Comparison of ENCODE assay signal across 8 cellular contexts in the genomic region with DNA sequence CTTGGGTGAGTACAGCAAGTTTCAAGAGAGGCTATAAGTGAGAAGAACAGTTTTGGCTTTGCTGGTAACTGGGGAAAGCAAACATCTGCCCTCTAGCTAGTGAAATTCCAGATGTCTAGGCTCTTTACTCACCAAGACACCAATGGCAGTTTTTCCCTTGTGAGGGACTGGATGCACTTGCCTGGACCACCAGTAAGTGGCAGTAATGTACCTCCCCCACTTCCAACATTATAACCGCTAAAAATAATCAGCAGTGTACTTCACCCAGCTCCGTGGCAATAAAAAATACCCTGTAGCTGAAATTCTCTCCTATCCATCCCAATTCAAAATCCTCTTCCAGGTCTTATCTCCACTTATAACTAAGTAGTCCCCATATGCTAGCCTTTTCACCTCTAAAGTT.
DNase-seq lines count a peak whose midpoint lies in the region; ATAC-seq, FAIRE-seq and TF ChIP-seq lines count a peak whose summit lies in the region.

No MANE protein-coding gene starts in this region.

- H3K4me1 ChIP-seq in NT2/D1 (ENCODE audit: insufficient read depth, insufficient read length) (no peaks in the 10 kb centered on the region), H1 (replicated peaks in 1 of 4; ENCODE audit: control insufficient read depth in 3 of 4, insufficient read depth in 4 of 4, low read length in 3 of 4) (no peaks in the 10 kb centered on the region)

- peaks cover 15% of the 10 kb centered on the region for H3K4me1 Mint-ChIP-seq in mesothelial cell of epicardium

- H2AFZ ChIP-seq in H1 (ENCODE audit: low read length): no peak overlapping the region

- no peaks in the 10 kb centered on the region for H3K23me2 ChIP-seq in H1 (ENCODE audit: low read depth, low read length)

- H3K9ac ChIP-seq in NT2/D1 (ENCODE audit: insufficient read length, low read depth): no peak overlapping the region
- H3K9ac ChIP-seq in H1 (replicated peaks in 1 of 4; ENCODE audit: extremely low read depth in 1 of 4, low read depth in 3 of 4, low read length in 3 of 4): no peak overlapping the region

- TF ChIP-seq CTCF in 22Rv1 (IDR thresholded peaks at IDR 0.05): peak; percentile 78
- TF ChIP-seq CTCF in H1 (IDR thresholded peaks at IDR 0.05; ENCODE audit: control extremely low read depth in 1 of 3, insufficient read depth in 1 of 3, low read depth in 1 of 3, low read length in 3 of 3): peak; percentile 62 to 88 (median 72)
- peak; percentile 59 for TF ChIP-seq CTCF in mesothelial cell of epicardium (IDR thresholded peaks at IDR 0.05; ENCODE audit: unreplicated experiment)

- no peak overlapping the region for H2BK20ac ChIP-seq in H1 (ENCODE audit: low read length)

- H3K9me3 ChIP-seq in NT2/D1 (ENCODE audit: insufficient read depth, low read length) (no peaks in the 10 kb centered on the region), H1 (ENCODE audit: insufficient read depth in 2 of 2, low read depth in 1 of 2, low read length in 1 of 2) (0 out of 4 replicates have a peak, but pooled peaks cover 0 to 2% of the 10 kb centered on the region in 2 experiments)

- no peaks in the 10 kb centered on the region for H3K27me3 Mint-ChIP-seq in mesothelial cell of epicardium (ENCODE audit: low read depth)

- peak; percentile 84 for ATAC-seq in HG02852 (IDR thresholded peaks at IDR 0.05; ENCODE audit: unreplicated experiment)

- TF ChIP-seq POLR2A in H1 (IDR thresholded peaks at IDR 0.05; ENCODE audit: control extremely low read depth in 1 of 2, low read depth in 2 of 2, low read length in 2 of 2): no peak

- peak; percentile 73 for FAIRE-seq in H1 (lab: Jason Lieb, UNC)

- no peak overlapping the region for H4K5ac ChIP-seq in H1 (ENCODE audit: insufficient read length, low read depth, low read length)

- CTCF ChIA-PET in H1 (lab: Charles Lee; ENCODE audit: partially characterized antibody): interaction anchor here (0.5 to 4.2 kb wide), 31 partner anchors 8 to 610 kb away, joined by 3 to 20 read pairs (median 3); no protein-coding TSS in a partner anchor

- no peaks in the 10 kb centered on the region for H3K79me1 ChIP-seq in H1 (ENCODE audit: low read depth, low read length)

- H3K56ac ChIP-seq in H1 (replicated peaks; ENCODE audit: insufficient read length, low read depth, low read length): no peak overlapping the region

- WGBS in H1 (ENCODE audit: extremely low coverage in 1 of 2, insufficient coverage in 1 of 2, insufficient read length in 1 of 2, insufficient replicate concordance in 2 of 2, low coverage in 1 of 2, low lambda C conversion rate in 2 of 2, missing lambda C conversion rate in 1 of 2), 2 experiments: 27% methylated on average over 2 of the region's 2 CpGs; no CpG with 5 or more reads in 1 of the 2 experiments

- no peak overlapping the region for H3K27ac ChIP-seq in 22Rv1
- H3K27ac ChIP-seq in H1 (ENCODE audit: low read depth, low read length): no peak overlapping the region

- H4K91ac ChIP-seq in H1 (replicated peaks; ENCODE audit: insufficient read length, low read length): no peak overlapping the region

- DNase-seq in GM04504 (ENCODE audit: low read depth) (peak; percentile 70), NT2/D1 (ENCODE audit: low read depth, low spot score) (peak; percentile 33), H1 (ENCODE audit: low read depth in 1 of 2, low spot score in 2 of 2) (peak; percentile 15 to 53), mesothelial cell of epicardium (ENCODE audit: low spot score in 2 of 2, unreplicated experiment in 2 of 2) (no peak), GOT3 (lab: John Stamatoyannopoulos, UW) (no peak)
- DNase-seq in stimulated activated naive CD4-positive, alpha-beta T cell treated with Interleukin-2 at 50 U/mL for 16 hours (lab: John Stamatoyannopoulos, UW): no peak

- POLR2A ChIA-PET in H1 (lab: Charles Lee; ENCODE audit: partially characterized antibody): no interaction called here

- no peaks in the 10 kb centered on the region for H3K36me3 Mint-ChIP-seq in mesothelial cell of epicardium

- H3K79me2 ChIP-seq in H1 (ENCODE audit: control insufficient read depth in 1 of 2, insufficient read depth in 2 of 2, low read length in 2 of 2): no peaks in the 10 kb centered on the region

- H3K4ac ChIP-seq in H1 (replicated peaks; ENCODE audit: insufficient read length, low read depth, low read length): no peak overlapping the region

- peak; percentile 87 to 89 for TF ChIP-seq RAD21 in H1 (IDR thresholded peaks at IDR 0.05 in 1 of 2, conservative IDR thresholded peaks at IDR 0.05 in 1 of 2; ENCODE audit: low read depth in 2 of 2, low read length in 2 of 2)

- H2BK5ac ChIP-seq in H1 (ENCODE audit: low read depth, low read length): no peak overlapping the region

- H3K9me3 Mint-ChIP-seq in mesothelial cell of epicardium: peaks cover 21% of the 10 kb centered on the region

- H3K14ac ChIP-seq in H1 (ENCODE audit: insufficient read length): no peak overlapping the region

- H3K4me3 Mint-ChIP-seq in mesothelial cell of epicardium: no peak overlapping the region

- H3K27me3 ChIP-seq in NT2/D1 (ENCODE audit: insufficient read depth, insufficient read length) (no peaks in the 10 kb centered on the region), H1 (replicated peaks in 1 of 4; ENCODE audit: control insufficient read depth in 3 of 4, extremely low read depth in 1 of 4, insufficient read depth in 3 of 4, low read length in 3 of 4) (no peaks in the 10 kb centered on the region)

- H3K4me3 ChIP-seq in NT2/D1 (ENCODE audit: insufficient read length, low read depth) (no peak overlapping the region), H1 (ENCODE audit: extremely low read depth in 1 of 4, insufficient read depth in 2 of 4, low read depth in 3 of 4, low read length in 4 of 4) (no peak overlapping the region)

- TF ChIP-seq EP300 in H1 (IDR thresholded peaks at IDR 0.05; ENCODE audit: borderline replicate concordance in 1 of 2, low read depth in 2 of 2, low read length in 2 of 2): no peak

- no peak overlapping the region for H2BK15ac ChIP-seq in H1 (ENCODE audit: low read length)

- H4K8ac ChIP-seq in H1 (ENCODE audit: extremely low read depth, insufficient read depth, low read length): no peak overlapping the region

- H2AK5ac ChIP-seq in H1 (ENCODE audit: low read depth, low read length): no peak overlapping the region

- no peaks in the 10 kb centered on the region for H3K36me3 ChIP-seq in NT2/D1 (ENCODE audit: insufficient read depth, insufficient read length, low read length)
- no peaks in the 10 kb centered on the region for H3K36me3 ChIP-seq in H1 (ENCODE audit: control insufficient read depth in 2 of 4, insufficient read depth in 4 of 4, low read length in 3 of 4)

- H3K23ac ChIP-seq in H1 (ENCODE audit: insufficient read length): no peak overlapping the region

- no peak overlapping the region for H2BK12ac ChIP-seq in H1 (ENCODE audit: low read depth, low read length)

- no peak overlapping the region for H3K27ac Mint-ChIP-seq in mesothelial cell of epicardium

- H2BK120ac ChIP-seq in H1 (replicated peaks; ENCODE audit: low read depth, low read length): no peak overlapping the region

- no peak overlapping the region for H3K4me2 ChIP-seq in H1 (ENCODE audit: insufficient read depth in 1 of 2, low read depth in 2 of 2, low read length in 2 of 2)

- no peaks in the 10 kb centered on the region for H4K20me1 ChIP-seq in H1 (replicated peaks in 1 of 2; ENCODE audit: control insufficient read depth in 1 of 2, insufficient read depth in 2 of 2, low read length in 2 of 2)

- no peak overlapping the region for H3K18ac ChIP-seq in H1 (ENCODE audit: extremely low read depth, low read length)

TF ChIP-seq in H1, 55 proteins besides CTCF, POLR2A, EP300 and RAD21:
- TF ChIP-seq YY1 (IDR thresholded peaks at IDR 0.05; ENCODE audit: low read depth, low read length): peak; percentile 53; the same call in 1 of the 2 replicates
- no peak for TF ChIP-seq CHD1 (IDR thresholded peaks at IDR 0.05; ENCODE audit: low read depth, low read length)
TF ChIP-seq in H1: peak in this region for 1.

Comparison
In these comparisons a context has a peak if more than half of its experiments do, and no peak if none do; other contexts are left out.
1. DNase-seq: peak in GM04504 (single experiment), NT2/D1 (single experiment) and H1 (2 of 2); none in mesothelial cell of epicardium (0 of 2), stimulated activated naive CD4-positive, alpha-beta T cell treated with Interleukin-2 at 50 U/mL for 16 hours (single experiment) and GOT3 (single experiment).
2. Peak in every context shown above with its lines, with median percentiles within 50 percentile points of each other: CTCF ChIP-seq.